ENCODE assay signal across 9 cellular contexts in the genomic region with DNA sequence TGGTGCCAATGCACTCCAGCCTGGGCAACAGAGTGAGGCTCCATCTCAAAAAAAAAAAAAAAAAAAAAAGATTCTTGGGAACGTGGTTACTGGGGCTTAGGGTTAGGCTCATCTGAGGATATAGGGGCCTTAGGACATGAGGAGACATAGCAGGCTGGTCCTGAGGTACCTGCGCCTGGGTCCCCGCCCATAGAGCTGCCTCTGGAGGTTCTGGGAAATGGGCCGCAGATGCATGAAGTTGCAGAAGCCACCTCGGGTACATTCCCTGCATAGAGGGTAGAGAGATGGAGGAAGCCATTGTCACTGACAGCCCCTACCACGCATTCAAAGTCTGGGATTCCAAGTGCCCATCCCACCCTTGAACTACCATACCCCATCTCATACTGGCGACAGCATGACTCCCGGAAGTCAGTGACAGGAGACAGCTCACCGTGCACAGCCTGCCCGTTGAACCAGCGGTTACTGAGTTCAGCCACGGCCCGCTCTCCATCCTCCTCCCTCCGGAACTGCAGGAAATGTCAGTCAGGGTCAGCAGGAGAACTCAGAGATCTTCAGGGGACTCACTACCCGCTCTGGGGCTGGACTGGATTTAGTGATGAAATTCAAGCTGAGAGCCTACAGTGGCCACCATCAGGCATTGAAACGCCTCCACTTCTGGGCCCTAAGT. TPM values are rescaled to one million over a fixed set of nuclear protein-coding genes. Genes with fewer than 3 reads are reported as not detected.
A peak's percentile ranks its signal among the peaks of the same experiment; 100 is the strongest.
DNase-seq lines count a peak whose midpoint lies in the region; ATAC-seq and TF ChIP-seq lines count a peak whose summit lies in the region.
"Had no signal": no experiment of that assay in that cellular context is flagged by ENCODE, and none has a peak within 500 bp of the region (broad histone marks: within the 10 kb centered on the region; RNA-seq: fewer than 3 reads in every experiment).

No MANE protein-coding gene starts in this region.

- H3K36me3 ChIP-seq in naive thymus-derived CD4-positive, alpha-beta T cell (ENCODE audit: control insufficient read depth in 2 of 3, insufficient read depth in 3 of 3, low read length in 3 of 3): peaks cover 0 to 21% (median 0%) of the 10 kb centered on the region in 3 experiments

- intact Hi-C loops in Calu3 (cut with micrococcal nuclease; ENCODE audit: unreplicated experiment): loop anchor here (10.0 kb wide), 1 partner anchor 191 kb away; the partner anchor contains the start of gene LRFN3
- intact Hi-C loops in activated CD4-positive, alpha-beta memory T cell treated with anti-CD3 and anti-CD28 coated beads for 36 hours (cut with micrococcal nuclease): loop anchor here (2.0 to 10.0 kb wide), 6 partner anchors 27 to 471 kb away; partner anchors contain the start of genes ARHGAP33, COX6B1, ETV2 and NFKBID
- intact Hi-C loops in naive thymus-derived CD4-positive, alpha-beta T cell (cut with micrococcal nuclease): loop anchor here (2.0 to 10.0 kb wide), 7 partner anchors 99 to 1011 kb away; partner anchors contain the start of genes POLR2I (in 1 of the 2), TBCB (in 1 of the 2), USF2 (in 1 of the 2) and ZNF146 (in 1 of the 2)

- CTCF ChIA-PET in Calu3 (lab: Charles Lee): interaction anchor here (0.6 to 1.9 kb wide), 3 partner anchors 115 to 360 kb away, joined by 3 to 7 read pairs (median 4); no protein-coding TSS in a partner anchor
- CTCF ChIA-PET in activated CD4-positive, alpha-beta memory T cell treated with anti-CD3 and anti-CD28 coated beads for 36 hours (lab: Charles Lee): interaction anchor here (0.7 to 2.4 kb wide), 6 partner anchors 12 to 187 kb away, joined by 3 to 12 read pairs (median 5); no protein-coding TSS in a partner anchor
- CTCF ChIA-PET in naive thymus-derived CD4-positive, alpha-beta T cell (lab: Charles Lee): interaction anchor here (1.2 kb wide), 1 partner anchor 16 kb away, joined by 3 read pairs; no protein-coding TSS in a partner anchor

- peaks cover 37% of the 10 kb centered on the region for H3K4me1 Mint-ChIP-seq in Calu3 (ENCODE audit: low read depth, unreplicated experiment)
- peaks cover 45% of the 10 kb centered on the region for H3K4me1 Mint-ChIP-seq in activated CD4-positive, alpha-beta memory T cell treated with anti-CD3 and anti-CD28 coated beads for 36 hours (ENCODE audit: low read depth)
- H3K4me1 Mint-ChIP-seq in naive thymus-derived CD4-positive, alpha-beta T cell: peaks cover 23 to 74% (median 56%) of the 10 kb centered on the region in 7 donors

- peaks cover 39 to 43% of the 10 kb centered on the region in 2 donors for H3K4me1 ChIP-seq in naive thymus-derived CD4-positive, alpha-beta T cell (ENCODE audit: control insufficient read depth in 2 of 2, insufficient read depth in 2 of 2, low read length in 2 of 2)

- H3K36me3 Mint-ChIP-seq in Calu3 (ENCODE audit: insufficient read depth, unreplicated experiment): peaks cover 74% of the 10 kb centered on the region
- H3K36me3 Mint-ChIP-seq in activated CD4-positive, alpha-beta memory T cell treated with anti-CD3 and anti-CD28 coated beads for 36 hours: peaks cover 26% of the 10 kb centered on the region
- H3K36me3 Mint-ChIP-seq in naive thymus-derived CD4-positive, alpha-beta T cell: peaks cover 3 to 12% (median 5%) of the 10 kb centered on the region in 5 donors

- peak overlapping the region; percentile 99 for H3K4me3 ChIP-seq in naive thymus-derived CD4-positive, alpha-beta T cell (ENCODE audit: low read length)

- no TSS peak for BruUV-seq in Calu3 (replicated peaks; lab: Mats Ljungman, UMichigan)

- no peak for TF ChIP-seq CTCF in Calu3 (IDR thresholded peaks at IDR 0.05; ENCODE audit: unreplicated experiment)

- no peaks in the 10 kb centered on the region for H3K27me3 ChIP-seq in naive thymus-derived CD4-positive, alpha-beta T cell (ENCODE audit: control insufficient read depth in 2 of 2, insufficient read depth in 2 of 2, low read length in 2 of 2)
- H3K27me3 ChIP-seq: tibial nerve had no signal

- H3K4me3 Mint-ChIP-seq in Calu3 (ENCODE audit: low read depth, unreplicated experiment): peak overlapping the region; percentile 96
- peak overlapping the region; percentile 93 for H3K4me3 Mint-ChIP-seq in activated CD4-positive, alpha-beta memory T cell treated with anti-CD3 and anti-CD28 coated beads for 36 hours
- H3K4me3 Mint-ChIP-seq in naive thymus-derived CD4-positive, alpha-beta T cell: peak overlapping the region; percentile 87 to 100 (median 96)

- POLR2A ChIA-PET in activated CD4-positive, alpha-beta memory T cell treated with anti-CD3 and anti-CD28 coated beads for 36 hours (lab: Charles Lee): interaction anchor here (1.6 to 4.3 kb wide), 3 partner anchors 21 to 31 kb away, joined by 4 to 45 read pairs (median 13); partner anchors contain the start of gene KMT2B
- POLR2A ChIA-PET in naive thymus-derived CD4-positive, alpha-beta T cell (lab: Charles Lee): interaction anchor here (1.0 to 2.9 kb wide), 17 partner anchors 9 to 371 kb away, joined by 3 to 20 read pairs (median 4); partner anchors contain the start of genes COX6B1, HSPB6, KMT2B and POLR2I

- H3K9me3 ChIP-seq in naive thymus-derived CD4-positive, alpha-beta T cell (ENCODE audit: control insufficient read depth in 2 of 3, low read length in 3 of 3): no peaks in the 10 kb centered on the region
- H3K9me3 ChIP-seq: tibial nerve had no signal

- H3K27ac ChIP-seq in naive thymus-derived CD4-positive, alpha-beta T cell (ENCODE audit: low read depth, low read length): peak overlapping the region; percentile 98

- no peak for ATAC-seq in naive thymus-derived CD4-positive, alpha-beta T cell
- no peak for ATAC-seq in GM21717 (IDR thresholded peaks at IDR 0.05; ENCODE audit: unreplicated experiment)

- H3K27me3 Mint-ChIP-seq in Calu3 (ENCODE audit: unreplicated experiment): no peaks in the 10 kb centered on the region
- no peaks in the 10 kb centered on the region for H3K27me3 Mint-ChIP-seq in activated CD4-positive, alpha-beta memory T cell treated with anti-CD3 and anti-CD28 coated beads for 36 hours
- peaks cover 0 to 2% (median 0%) of the 10 kb centered on the region in 5 donors for H3K27me3 Mint-ChIP-seq in naive thymus-derived CD4-positive, alpha-beta T cell

- no peak for DNase-seq in Calu3
- DNase-seq in activated CD4-positive, alpha-beta memory T cell treated with anti-CD3 and anti-CD28 coated beads for 36 hours: no peak
- no peak for DNase-seq in naive thymus-derived CD4-positive, alpha-beta T cell
- DNase-seq in kidney tubule cell (ENCODE audit: low spot score): no peak
- DNase-seq in effector CD8-positive, alpha-beta T cell (lab: John Stamatoyannopoulos, UW): no peak
- DNase-seq: DMS79, NCI-H748 treated with DMSO at 0.1 percent for 48 hours had no signal

- H3K27ac Mint-ChIP-seq in Calu3 (ENCODE audit: unreplicated experiment): no peak overlapping the region
- H3K27ac Mint-ChIP-seq in activated CD4-positive, alpha-beta memory T cell treated with anti-CD3 and anti-CD28 coated beads for 36 hours: peak overlapping the region; percentile 98
- peak overlapping the region; percentile 96 to 100 (median 99) for H3K27ac Mint-ChIP-seq in naive thymus-derived CD4-positive, alpha-beta T cell

- no peaks in the 10 kb centered on the region for H3K9me3 Mint-ChIP-seq in Calu3 (ENCODE audit: low read depth, unreplicated experiment)
- H3K9me3 Mint-ChIP-seq in activated CD4-positive, alpha-beta memory T cell treated with anti-CD3 and anti-CD28 coated beads for 36 hours: no peaks in the 10 kb centered on the region
- peaks cover 0 to 2% (median 0%) of the 10 kb centered on the region in 11 donors for H3K9me3 Mint-ChIP-seq in naive thymus-derived CD4-positive, alpha-beta T cell

RNA-seq across cellular contexts. Expression of gene U2AF1L4, which starts 1.4 kb away (rescaled TPM):
- total RNA-seq in Calu3 (2022): 15.1 and 16.2 TPM in 2 replicates
- 10 to 100 TPM; 34.6 to 37.8 TPM for total RNA-seq in activated CD4-positive, alpha-beta memory T cell treated with anti-CD3 and anti-CD28 coated beads for 36 hours
- total RNA-seq in naive thymus-derived CD4-positive, alpha-beta T cell: 10 to 100 TPM; 33.7 to 86.8 (median 68.6) TPM
- 10 to 100 TPM; 75.7 to 89.7 TPM for polyA plus RNA-seq in naive thymus-derived CD4-positive, alpha-beta T cell

RNA-seq across cellular contexts. Expression of gene IGFLR1, which starts 1.5 kb away (rescaled TPM):
- 9.2 and 9.9 TPM in 2 replicates for total RNA-seq in Calu3 (2022)
- 10 to 100 TPM; 90.1 to 92.8 TPM for total RNA-seq in activated CD4-positive, alpha-beta memory T cell treated with anti-CD3 and anti-CD28 coated beads for 36 hours
- 100 to 1,000 TPM in 2 of 5 experiments, 10 to 100 TPM in 3; 61.4 to 113 (median 62.8) TPM for total RNA-seq in naive thymus-derived CD4-positive, alpha-beta T cell
- 100 to 1,000 TPM in 1 of 2 donors, 10 to 100 TPM in 1; 99.5 to 107 TPM for polyA plus RNA-seq in naive thymus-derived CD4-positive, alpha-beta T cell

RNA-seq across cellular contexts. Expression of gene PSENEN, which starts 1.7 kb away (rescaled TPM):
- total RNA-seq in Calu3 (2022): 114 and 126 TPM in 2 replicates
- 10 to 100 TPM; 46.7 to 47.9 TPM for total RNA-seq in activated CD4-positive, alpha-beta memory T cell treated with anti-CD3 and anti-CD28 coated beads for 36 hours
- total RNA-seq in naive thymus-derived CD4-positive, alpha-beta T cell: 10 to 100 TPM; 20.4 to 50.9 (median 26.3) TPM
- polyA plus RNA-seq in naive thymus-derived CD4-positive, alpha-beta T cell: 10 to 100 TPM; 49.0 to 79.1 TPM

RNA-seq across cellular contexts. Expression of gene LIN37, which starts 4.6 kb away (rescaled TPM):
- total RNA-seq in Calu3 (2022): 12.4 and 15.9 TPM in 2 replicates
- 1 to 10 TPM; 7.5 TPM for total RNA-seq in activated CD4-positive, alpha-beta memory T cell treated with anti-CD3 and anti-CD28 coated beads for 36 hours
- total RNA-seq in naive thymus-derived CD4-positive, alpha-beta T cell: 10 to 100 TPM in 4 of 5 experiments, 1 to 10 TPM in 1; 7.9 to 33.1 (median 18.9) TPM
- polyA plus RNA-seq in naive thymus-derived CD4-positive, alpha-beta T cell: 10 to 100 TPM in 1 of 2 donors, 1 to 10 TPM in 1; 6.7 to 20.6 TPM

RNA-seq across cellular contexts. Expression of gene HSPB6, which starts 13.1 kb away (rescaled TPM):
- total RNA-seq in Calu3 (2022): 0.71 and 0.93 TPM in 2 replicates
- under 1 TPM; 0.36 to 0.53 TPM for total RNA-seq in activated CD4-positive, alpha-beta memory T cell treated with anti-CD3 and anti-CD28 coated beads for 36 hours
- under 1 TPM in 1 of 5 experiments, not detected in 4; 0.22 TPM for total RNA-seq in naive thymus-derived CD4-positive, alpha-beta T cell
- not detected for polyA plus RNA-seq in naive thymus-derived CD4-positive, alpha-beta T cell
